In the genomic region with DNA sequence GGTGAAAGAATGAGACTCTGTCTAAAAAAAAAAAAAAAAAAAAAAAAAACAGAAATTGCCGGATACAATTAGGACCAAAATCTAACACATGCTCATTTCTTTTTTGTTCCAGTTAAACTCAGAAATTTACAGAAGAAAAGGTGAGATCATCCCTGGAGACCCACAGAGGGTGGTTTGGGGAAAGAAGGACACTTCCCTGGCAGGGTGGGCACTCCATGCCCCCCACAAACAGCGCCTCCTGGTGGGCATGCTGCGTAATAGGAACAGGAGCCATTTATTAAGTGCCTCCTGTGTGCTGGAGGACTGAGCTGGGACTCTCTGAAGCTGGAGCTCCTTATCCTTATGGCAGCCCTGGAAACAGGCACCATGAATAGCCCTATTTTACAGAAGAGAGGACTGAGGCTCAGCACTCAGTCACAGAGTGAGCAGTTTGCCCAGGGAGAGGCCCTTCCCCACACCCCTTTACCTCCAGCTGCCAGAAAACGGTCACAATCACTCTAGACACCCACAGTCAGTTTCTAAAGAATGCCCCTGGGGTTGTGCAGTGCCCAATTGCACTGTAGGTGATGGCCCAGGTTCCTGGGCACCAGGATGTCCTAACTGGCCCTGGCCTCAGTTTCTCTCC, we compare ENCODE assay signal across 1 cellular context.
TF ChIP-seq lines count a peak whose summit lies in the region.

No MANE protein-coding gene starts in this region.

TF ChIP-seq in HCT116, 20 proteins besides CTCF, POLR2A, EP300 and RAD21 (continued from another document):
- TF ChIP-seq, protein P1, sequence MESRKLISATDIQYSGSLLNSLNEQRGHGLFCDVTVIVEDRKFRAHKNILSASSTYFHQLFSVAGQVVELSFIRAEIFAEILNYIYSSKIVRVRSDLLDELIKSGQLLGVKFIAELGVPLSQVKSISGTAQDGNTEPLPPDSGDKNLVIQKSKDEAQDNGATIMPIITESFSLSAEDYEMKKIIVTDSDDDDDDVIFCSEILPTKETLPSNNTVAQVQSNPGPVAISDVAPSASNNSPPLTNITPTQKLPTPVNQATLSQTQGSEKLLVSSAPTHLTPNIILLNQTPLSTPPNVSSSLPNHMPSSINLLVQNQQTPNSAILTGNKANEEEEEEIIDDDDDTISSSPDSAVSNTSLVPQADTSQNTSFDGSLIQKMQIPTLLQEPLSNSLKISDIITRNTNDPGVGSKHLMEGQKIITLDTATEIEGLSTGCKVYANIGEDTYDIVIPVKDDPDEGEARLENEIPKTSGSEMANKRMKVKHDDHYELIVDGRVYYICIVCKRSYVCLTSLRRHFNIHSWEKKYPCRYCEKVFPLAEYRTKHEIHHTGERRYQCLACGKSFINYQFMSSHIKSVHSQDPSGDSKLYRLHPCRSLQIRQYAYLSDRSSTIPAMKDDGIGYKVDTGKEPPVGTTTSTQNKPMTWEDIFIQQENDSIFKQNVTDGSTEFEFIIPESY (IDR thresholded peaks at IDR 0.05; ENCODE audit: extremely low read depth, insufficient replicate concordance, low read length), result no peak
